28 cellular contexts compared by ENCODE assay signal in the genomic region with DNA sequence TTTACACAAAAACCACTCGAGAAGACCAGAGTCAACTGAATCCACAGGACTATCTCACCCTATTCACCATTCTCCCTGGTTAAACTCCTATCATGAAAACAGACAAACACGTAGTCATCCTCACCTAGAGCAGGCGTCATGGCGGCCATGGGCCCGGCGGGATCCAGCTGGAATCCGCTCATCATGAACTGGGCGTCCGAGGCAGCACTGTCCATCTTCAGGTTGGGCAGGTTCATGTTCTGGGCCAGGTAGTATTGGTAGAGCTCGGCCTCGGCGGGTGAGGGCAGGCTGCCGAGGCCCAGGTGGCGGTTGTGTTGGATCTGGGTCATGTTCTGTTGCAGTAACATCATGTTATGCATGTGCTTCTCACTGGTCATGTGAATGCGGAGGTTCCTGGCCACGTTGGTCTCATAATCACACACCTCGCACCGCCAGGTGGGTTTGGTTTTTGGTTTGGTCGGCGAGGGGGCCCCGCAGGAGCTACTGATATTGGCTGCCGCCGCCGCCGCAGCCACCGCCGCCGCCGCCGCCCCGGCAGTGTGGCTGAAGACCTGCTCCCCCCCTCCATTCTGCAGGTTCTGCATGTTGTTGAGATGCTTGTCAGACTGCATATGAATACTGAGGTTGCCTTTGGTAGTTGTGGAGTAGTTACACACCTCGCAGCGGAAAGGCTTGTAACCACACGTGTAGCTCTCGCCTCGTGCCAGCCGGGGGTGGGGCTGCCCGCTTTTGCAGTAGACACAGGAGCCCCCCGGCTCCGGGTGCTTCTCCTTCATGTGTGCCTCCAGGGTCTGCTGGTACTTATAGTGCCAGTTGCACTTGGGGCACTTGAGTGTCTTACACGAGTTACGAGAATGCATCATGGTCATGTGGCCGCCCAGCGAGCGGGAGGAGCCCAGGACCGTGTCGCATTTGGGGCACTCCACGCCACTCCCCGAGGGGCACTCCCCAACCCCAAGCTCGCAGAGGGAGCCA.
"Had no signal": no experiment of that assay in that cellular context is flagged by ENCODE, and none has a peak within 500 bp of the region (broad histone marks: within the 10 kb centered on the region; RNA-seq: fewer than 3 reads in every experiment).

No MANE protein-coding gene starts in this region.

- H3K36me3 ChIP-seq: breast epithelium had no signal

- H3K4me1 ChIP-seq: breast epithelium had no signal

- H3K4me3 ChIP-seq: adrenal gland, breast epithelium, K562 had no signal

- DNase-seq: activated CD4-positive, alpha-beta T cell treated with anti-CD3 and anti-CD28 coated beads for 36 hours; activated CD4-positive, alpha-beta T cell treated with anti-CD3 and anti-CD28 coated beads, Interleukin-2, amount 50 U/mL, for 1 hour; activated CD4-positive, CD25-positive, alpha-beta regulatory T cell; activated CD8-positive, alpha-beta memory T cell treated with anti-CD3 and anti-CD28 coated beads, Interleukin-2, amount 50 U/mL, for 4 hours; activated CD8-positive, alpha-beta T cell treated with anti-CD3 and anti-CD28 coated beads for 36 hours; activated naive CD4-positive, alpha-beta T cell treated with anti-CD3 and anti-CD28 coated beads, Interleukin-2, amount 50 U/mL, for 16 hours; activated naive CD8-positive, alpha-beta T cell treated with anti-CD3 and anti-CD28 coated beads, Interleukin-2, amount 10 ng/mL, durations not matched to agents 7 days and 5 days; adrenal gland; anterior cingulate cortex; caudate nucleus; Karpas-422; MM.1S; NCI-H1105; NCI-H1436; NCI-H1694 treated with DMSO at 0.1 percent for 48 hours; NCI-H2081; NCI-H2171; NCI-H2227 treated with DMSO at 0.1 percent for 48 hours; NCI-H446 treated with DMSO at 0.1 percent for 48 hours; NCI-H526; NCI-H774; NK-92 treated with Interleukin-12 subunit alpha and Interleukin-12 subunit beta, amount 100 ng/mL, for 24 hours; OCI-M1; SIG-M5; T-helper 1 cell had no signal

- ATAC-seq: activated CD4-positive, alpha-beta T cell treated with anti-CD3 and anti-CD28 coated beads for 36 hours; activated CD8-positive, alpha-beta T cell treated with anti-CD3 and anti-CD28 coated beads for 36 hours; K562 had no signal

- H3K9me3 ChIP-seq: adrenal gland, breast epithelium had no signal

- H3K27me3 ChIP-seq: adrenal gland, breast epithelium had no signal

- H3K27ac ChIP-seq: adrenal gland, breast epithelium, VCaP had no signal
